8 cellular contexts compared by ENCODE assay signal in genomic region chr17:27578718-27579085, GRCh38. TPM values are rescaled to one million over a fixed set of nuclear protein-coding genes. Genes with fewer than 3 reads are reported as not detected.
A peak's percentile ranks its signal among the peaks of the same experiment; 100 is the strongest.
DNase-seq lines count a peak whose midpoint lies in the region; ATAC-seq and TF ChIP-seq lines count a peak whose summit lies in the region.

No MANE protein-coding gene starts in this region.

- intact Hi-C loops in thyroid gland (cut with DNase I) = no loop called here

- peaks cover 2% of the 10 kb centered on the region for H4K20me1 ChIP-seq in Loucy (ENCODE audit: insufficient read depth, low read length, poor library complexity, severe bottlenecking)

- 0 out of 2 replicates have a peak, but pooled peaks cover 4% of the 10 kb centered on the region for H3F3A ChIP-seq in Loucy (ENCODE audit: low read depth)

- DNase-seq in GM12864 (ENCODE audit: low read depth) (peak; percentile 56), chondrocyte (ENCODE audit: low spot score) (no peak), thyroid gland (no peak), NCI-H1105 (lab: John Stamatoyannopoulos, UW) (no peak), NCI-H345 treated with DMSO at 0.1 percent for 48 hours (lab: John Stamatoyannopoulos, UW; ENCODE audit: unreplicated experiment) (no peak)

- peaks cover 75% of the 10 kb centered on the region for H3K4me1 Mint-ChIP-seq in chondrocyte (ENCODE audit: low read depth)

- H3K27me3 ChIP-seq in Loucy (ENCODE audit: insufficient read depth, low read length, poor library complexity, severe bottlenecking) (no peaks in the 10 kb centered on the region), thyroid gland (no peaks in the 10 kb centered on the region)

- H3K9me2 ChIP-seq in Loucy (replicated peaks; ENCODE audit: low read depth, low read length) = no peaks in the 10 kb centered on the region

- peaks cover 84% of the 10 kb centered on the region for H3K4me1 ChIP-seq in Loucy (ENCODE audit: insufficient read depth, low read length, poor library complexity, severe bottlenecking)
- H3K4me1 ChIP-seq in thyroid gland = peaks cover 56 to 60% of the 10 kb centered on the region in 2 donors

- 88 to 95% methylated on average over 4 of the region's 4 CpGs for WGBS in thyroid gland, 2 donors

- ATAC-seq in GM21515 (IDR thresholded peaks at IDR 0.05; ENCODE audit: unreplicated experiment) = peak; percentile 67
- ATAC-seq in HG02840 (IDR thresholded peaks at IDR 0.05; ENCODE audit: low FRiP score, unreplicated experiment) = no peak

- no peaks in the 10 kb centered on the region for H3K27me3 Mint-ChIP-seq in chondrocyte (ENCODE audit: low read depth)

- 0 out of 2 replicates have a peak, but pooled peaks cover 5% of the 10 kb centered on the region for H3K79me2 ChIP-seq in Loucy (ENCODE audit: insufficient read depth, low read length)

- H3K27ac Mint-ChIP-seq in chondrocyte (ENCODE audit: unreplicated experiment) = peak overlapping the region; percentile 94

- peak overlapping the region; percentile 22 for H3K4me2 ChIP-seq in Loucy (ENCODE audit: low read depth, low read length, poor library complexity, severe bottlenecking)

- no peaks in the 10 kb centered on the region for H3K9me3 Mint-ChIP-seq in chondrocyte (ENCODE audit: low read depth)

- H2AFZ ChIP-seq in Loucy (ENCODE audit: low read length) = no peak overlapping the region

- H3K4me3 ChIP-seq in GM12864 (ENCODE audit: low read depth, low read length) (no peak overlapping the region), Loucy (ENCODE audit: low read length, poor library complexity, severe bottlenecking) (no peak overlapping the region), thyroid gland (replicated peaks in 1 of 3) (no peak overlapping the region)

- H3K4me3 Mint-ChIP-seq in chondrocyte (ENCODE audit: unreplicated experiment) = no peak overlapping the region

- no peak for TF ChIP-seq POLR2A in thyroid gland (IDR thresholded peaks at IDR 0.05)

- H3K36me3 ChIP-seq in Loucy (ENCODE audit: insufficient read depth, low read length) = peaks cover 3% of the 10 kb centered on the region; the same call in 1 of the 2 replicates
- peaks cover 0 to 4% of the 10 kb centered on the region in 2 donors for H3K36me3 ChIP-seq in thyroid gland

- no peaks in the 10 kb centered on the region for H3K9me3 ChIP-seq in Loucy (ENCODE audit: insufficient read depth, low read depth, low read length)
- no peaks in the 10 kb centered on the region for H3K9me3 ChIP-seq in thyroid gland

- H3K9ac ChIP-seq in Loucy (ENCODE audit: low read depth, low read length, poor library complexity, severe bottlenecking) = no peak overlapping the region

- TF ChIP-seq CTCF in GM12864 (IDR thresholded peaks at IDR 0.05; ENCODE audit: low read depth, low read length, missing control alignments) (no peak), Loucy (conservative IDR thresholded peaks at IDR 0.05; ENCODE audit: low read length) (no peak), chondrocyte (IDR thresholded peaks at IDR 0.05) (no peak), thyroid gland (IDR thresholded peaks at IDR 0.05) (no peak)

- H3K27ac ChIP-seq in thyroid gland = peak overlapping the region; percentile 96 to 98 (median 97)

- peaks cover 4% of the 10 kb centered on the region for H3K36me3 Mint-ChIP-seq in chondrocyte (ENCODE audit: low read depth)

RNA-seq across cellular contexts. Expression of gene LGALS9, which starts 52.3 kb away (rescaled TPM):
- total RNA-seq in chondrocyte (2.1 to 4.3 TPM (median 2.9 TPM) in 3 replicates), thyroid gland (10 to 100 TPM in 3 of 4 donors, 1 to 10 TPM in 1; 8.9 to 36.4 (median 18.0) TPM)
